Comparison of ENCODE assay signal across 8 cellular contexts in genomic region chr19:29606420-29606747, GRCh38. TPM values are rescaled to one million over a fixed set of nuclear protein-coding genes. Genes with fewer than 3 reads are reported as not detected.
DNase-seq lines count a peak whose midpoint lies in the region; ATAC-seq, FAIRE-seq and TF ChIP-seq lines count a peak whose summit lies in the region.

No MANE protein-coding gene starts in this region.

- CTCF ChIA-PET in Calu3 (lab: Charles Lee) = interaction anchor here (1.0 to 1.4 kb wide), 3 partner anchors 59 to 154 kb away, joined by 3 to 4 read pairs (median 3); partner anchors contain the start of gene PLEKHF1

- H3K4me2 ChIP-seq in keratinocyte (ENCODE audit: control insufficient read depth, extremely low read depth, insufficient read depth, low read depth, low read length) = peak overlapping the region; percentile 99

- in situ Hi-C loops in GM13977 (cut with MboI; ENCODE audit: low pct_unique_long_range_greater_than_20kb, low sequenced_read_pairs, unreplicated experiment) = loop anchor here (5.0 kb wide), 1 partner anchor 111 kb away; the partner anchor contains the start of gene C19orf12

- H3K9me3 ChIP-seq in keratinocyte (ENCODE audit: control insufficient read depth, low read depth, low read length) (no peaks in the 10 kb centered on the region), suprapubic skin (no peaks in the 10 kb centered on the region)

- no TSS peak for BruUV-seq in Calu3 (replicated peaks; lab: Mats Ljungman, UMichigan)

- peak overlapping the region; percentile 95 for H3K9ac ChIP-seq in keratinocyte (ENCODE audit: control insufficient read depth, extremely low read depth, insufficient read depth, low read length)

- peaks cover 19% of the 10 kb centered on the region for H3K79me2 ChIP-seq in keratinocyte (ENCODE audit: control insufficient read depth, insufficient read depth, low read length)

- DNase-seq in Calu3 = no peak
- no peak for DNase-seq in activated naive CD8-positive, alpha-beta T cell treated with anti-CD3 and anti-CD28 coated beads, Interleukin-2, amount 50 U/mL, for 24 hours
- DNase-seq in keratinocyte (ENCODE audit: low read depth, low spot score) = no peak
- no peak for DNase-seq in suprapubic skin (ENCODE audit: low spot score in 2 of 2)
- no peak for DNase-seq in GM13977 (ENCODE audit: low spot score)
- DNase-seq in AML-193 (lab: John Stamatoyannopoulos, UW) = no peak
- DNase-seq in COR-L47 (lab: John Stamatoyannopoulos, UW) = no peak

- no peaks in the 10 kb centered on the region for H4K20me1 ChIP-seq in keratinocyte (ENCODE audit: control insufficient read depth, extremely low read depth, insufficient read depth, low read length)

- TF ChIP-seq POLR2A in suprapubic skin (IDR thresholded peaks at IDR 0.05) = no peak

- H3K27ac Mint-ChIP-seq in Calu3 (ENCODE audit: unreplicated experiment) = peak overlapping the region; percentile 98
- peak overlapping the region; percentile 100 for H3K27ac Mint-ChIP-seq in activated naive CD8-positive, alpha-beta T cell treated with anti-CD3 and anti-CD28 coated beads, Interleukin-2, amount 50 U/mL, for 24 hours

- H3K4me3 Mint-ChIP-seq in Calu3 (ENCODE audit: low read depth, unreplicated experiment) = peak overlapping the region; percentile 90
- peak overlapping the region; percentile 100 for H3K4me3 Mint-ChIP-seq in activated naive CD8-positive, alpha-beta T cell treated with anti-CD3 and anti-CD28 coated beads, Interleukin-2, amount 50 U/mL, for 24 hours

- dilution Hi-C loops in keratinocyte (cut with MboI; ENCODE audit: extremely low pct_ligation_motif_present, low sequenced_read_pairs) = loop anchor here (10.0 kb wide), 1 partner anchor 108 kb away; the partner anchor contains the start of gene C19orf12

- no peak for TF ChIP-seq EP300 in suprapubic skin (IDR thresholded peaks at IDR 0.05)

- H3K36me3 Mint-ChIP-seq in Calu3 (ENCODE audit: insufficient read depth, unreplicated experiment) = peaks cover 18% of the 10 kb centered on the region
- H3K36me3 Mint-ChIP-seq in activated naive CD8-positive, alpha-beta T cell treated with anti-CD3 and anti-CD28 coated beads, Interleukin-2, amount 50 U/mL, for 24 hours (ENCODE audit: low read depth) = peaks cover 24% of the 10 kb centered on the region

- H3K4me1 ChIP-seq in keratinocyte (ENCODE audit: control insufficient read depth, extremely low read depth, insufficient read depth, low read length) (peaks cover 6% of the 10 kb centered on the region), suprapubic skin (peaks cover 15% of the 10 kb centered on the region)

- H3K9me3 Mint-ChIP-seq in Calu3 (ENCODE audit: low read depth, unreplicated experiment) = no peaks in the 10 kb centered on the region
- no peaks in the 10 kb centered on the region for H3K9me3 Mint-ChIP-seq in activated naive CD8-positive, alpha-beta T cell treated with anti-CD3 and anti-CD28 coated beads, Interleukin-2, amount 50 U/mL, for 24 hours

- H2AFZ ChIP-seq in keratinocyte (ENCODE audit: control insufficient read depth, low read length) = peak overlapping the region; percentile 89

- peak; percentile 6 for ATAC-seq in HG02938 (IDR thresholded peaks at IDR 0.05; ENCODE audit: unreplicated experiment)
- ATAC-seq in activated naive CD8-positive, alpha-beta T cell treated with anti-CD3 and anti-CD28 coated beads, Interleukin-2, amount 50 U/mL, for 24 hours = peak; percentile 18

- intact Hi-C loops in Calu3 (cut with micrococcal nuclease; ENCODE audit: unreplicated experiment) = no loop called here

- H3K27ac ChIP-seq in keratinocyte (ENCODE audit: control insufficient read depth, insufficient read depth, low read length) (peak overlapping the region; percentile 88), suprapubic skin (peak overlapping the region; percentile 96)

- TF ChIP-seq CTCF in Calu3 (IDR thresholded peaks at IDR 0.05; ENCODE audit: unreplicated experiment) (no peak), keratinocyte (optimal IDR thresholded peaks at IDR 0.05 in 1 of 3, IDR thresholded peaks at IDR 0.05 in 1 of 3, conservative IDR thresholded peaks at IDR 0.05 in 1 of 3; ENCODE audit: extremely low read depth in 1 of 3, insufficient read depth in 2 of 3, low read length in 3 of 3) (no peak), suprapubic skin (IDR thresholded peaks at IDR 0.05) (no peak), GM13977 (IDR thresholded peaks at IDR 0.05; ENCODE audit: extremely low read depth, insufficient read depth, missing control alignments) (no peak)

- FAIRE-seq in keratinocyte (lab: Jason Lieb, UNC) = no peak

- H3K9me1 ChIP-seq in keratinocyte (ENCODE audit: control insufficient read depth, extremely low read depth, insufficient read depth, low read length) = no peaks in the 10 kb centered on the region

- WGBS in suprapubic skin = 0% methylated on average over 8 of the region's 12 CpGs

- no peaks in the 10 kb centered on the region for H3K27me3 Mint-ChIP-seq in Calu3 (ENCODE audit: unreplicated experiment)
- peaks cover 3% of the 10 kb centered on the region for H3K27me3 Mint-ChIP-seq in activated naive CD8-positive, alpha-beta T cell treated with anti-CD3 and anti-CD28 coated beads, Interleukin-2, amount 50 U/mL, for 24 hours

- H3K36me3 ChIP-seq in keratinocyte (ENCODE audit: control insufficient read depth in 2 of 2, extremely low read depth in 1 of 2, insufficient read depth in 2 of 2, low read length in 2 of 2) (peaks cover 10 to 18% of the 10 kb centered on the region in 2 experiments), suprapubic skin (peaks cover 20% of the 10 kb centered on the region)

- no peaks in the 10 kb centered on the region for H3K4me1 Mint-ChIP-seq in Calu3 (ENCODE audit: low read depth, unreplicated experiment)
- H3K4me1 Mint-ChIP-seq in activated naive CD8-positive, alpha-beta T cell treated with anti-CD3 and anti-CD28 coated beads, Interleukin-2, amount 50 U/mL, for 24 hours = peaks cover 38% of the 10 kb centered on the region

- no peaks in the 10 kb centered on the region for H3K27me3 ChIP-seq in keratinocyte (ENCODE audit: control insufficient read depth, extremely low read depth, insufficient read depth, low read length)
- H3K27me3 ChIP-seq in suprapubic skin = no peaks in the 10 kb centered on the region

- H3K4me3 ChIP-seq in keratinocyte (ENCODE audit: control insufficient read depth in 2 of 3, extremely low read depth in 1 of 3, insufficient read depth in 2 of 3, low read depth in 1 of 3, low read length in 3 of 3) = peak overlapping the region; percentile 93 to 98 (median 94)
- H3K4me3 ChIP-seq in suprapubic skin = peak overlapping the region; percentile 97

RNA-seq across cellular contexts. Expression of gene POP4, which starts 0.3 kb away (rescaled TPM):
- total RNA-seq in Calu3 (2022) (72.9 and 77.9 TPM in 2 replicates), suprapubic skin (10 to 100 TPM; 35.4 to 76.8 (median 62.6) TPM)
- 93.9 to 110 TPM (median 104 TPM) in 3 replicates for polyA plus RNA-seq in keratinocyte
- polyA plus RNA-seq in keratinocyte (2011; ENCODE audit: low read depth) = 43.6 TPM
- 93.0 and 151 TPM in 2 replicates for polyA plus RNA-seq in keratinocyte (2011; cell fraction: cytosol; rRNA removed)
- polyA plus RNA-seq in keratinocyte (2011; cell fraction: nucleus; rRNA removed) = 98.5 and 104 TPM in 2 replicates
- polyA plus RNA-seq in keratinocyte (2012; ENCODE audit: low replicate concordance) = 60.3 and 71.0 TPM in 2 replicates
- 25.0 to 59.3 TPM (median 39.3 TPM) in 3 replicates for polyA minus RNA-seq in keratinocyte
- polyA minus RNA-seq in keratinocyte (2011; cell fraction: cytosol; rRNA and poly(A)+ RNA removed) = 98.0 TPM
- 21.5 and 31.6 TPM in 2 replicates for polyA minus RNA-seq in keratinocyte (2011; cell fraction: nucleus; rRNA and poly(A)+ RNA removed)

RNA-seq across cellular contexts. Expression of gene PLEKHF1, which starts 58.9 kb away (rescaled TPM):
- total RNA-seq in Calu3 (2022) (2.4 and 2.9 TPM in 2 replicates), suprapubic skin (10 to 100 TPM in 2 of 4 donors, 1 to 10 TPM in 2; 4.5 to 18.8 (median 9.7) TPM)
- 9.4 to 22.0 TPM (median 11.4 TPM) in 3 replicates for polyA plus RNA-seq in keratinocyte
- polyA plus RNA-seq in keratinocyte (2011; ENCODE audit: low read depth) = 4.2 TPM
- 7.8 and 18.2 TPM in 2 replicates for polyA plus RNA-seq in keratinocyte (2011; cell fraction: cytosol; rRNA removed)
- 20.9 and 25.8 TPM in 2 replicates for polyA plus RNA-seq in keratinocyte (2011; cell fraction: nucleus; rRNA removed)
- polyA plus RNA-seq in keratinocyte (2012; ENCODE audit: low replicate concordance) = 8.8 and 15.1 TPM in 2 replicates
- 7.9 to 16.5 TPM (median 14.5 TPM) in 3 replicates for polyA minus RNA-seq in keratinocyte
- polyA minus RNA-seq in keratinocyte (2011; cell fraction: cytosol; rRNA and poly(A)+ RNA removed) = 42.6 TPM
- 16.8 and 22.4 TPM in 2 replicates for polyA minus RNA-seq in keratinocyte (2011; cell fraction: nucleus; rRNA and poly(A)+ RNA removed)
